In the genomic region with DNA sequence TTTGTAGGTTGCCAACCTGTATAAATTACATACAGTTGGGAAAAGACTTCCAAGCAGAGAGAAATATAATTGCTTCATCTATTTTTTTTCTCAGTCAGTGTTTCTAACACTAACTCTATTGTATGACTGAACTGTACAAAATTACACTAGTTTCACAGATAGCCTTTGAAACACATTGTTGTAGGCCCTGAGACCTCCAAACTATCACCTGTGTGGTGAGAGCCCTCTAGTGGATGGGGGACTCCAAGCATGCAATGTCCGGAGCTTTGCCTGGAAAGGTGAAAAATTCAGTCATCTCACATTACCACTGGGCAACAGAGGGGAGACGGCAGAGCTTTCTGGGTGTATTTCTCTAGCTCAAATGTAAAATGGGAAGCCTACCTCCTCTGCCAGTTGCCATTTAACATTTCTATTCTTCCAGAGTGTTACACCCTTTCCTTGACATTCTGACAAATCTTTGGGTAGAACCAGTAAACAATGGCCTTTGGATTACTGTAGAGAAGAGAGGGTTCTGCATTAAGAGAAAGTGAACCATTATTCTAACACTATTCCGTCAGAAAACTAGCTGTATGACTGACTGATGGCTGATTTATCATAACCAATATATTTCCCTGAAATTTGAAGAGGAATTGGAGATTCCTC, we compare ENCODE assay signal across 8 cellular contexts.
A peak's percentile ranks its signal among the peaks of the same experiment; 100 is the strongest.
DNase-seq lines count a peak whose midpoint lies in the region; ATAC-seq lines count a peak whose summit lies in the region.

No MANE protein-coding gene starts in this region.

- H4K91ac ChIP-seq in neuronal stem cell (ENCODE audit: low read depth, low read length, poor library complexity): no peak overlapping the region

- H3K14ac ChIP-seq in neuronal stem cell (ENCODE audit: low read length): no peak overlapping the region

- DNase-seq in Ammon's horn (ENCODE audit: low spot score) (peak; percentile 38), NCI-H1092 treated with DMSO at 0.1 percent for 48 hours (lab: John Stamatoyannopoulos, UW) (peak; percentile 79), SW 1271 (lab: John Stamatoyannopoulos, UW) (peak; percentile 8 to 25), fibroblast of gingiva (ENCODE audit: low read depth) (peak; percentile 52), neuronal stem cell (ENCODE audit: low spot score) (peak; percentile 3)
- no peak for DNase-seq in activated effector memory CD4-positive, alpha-beta T cell treated with Interleukin-2 at 50 U/mL for 16 hours

- no peak overlapping the region for H3K4me3 ChIP-seq in neuronal stem cell (ENCODE audit: low read length in 2 of 2)

- H3K4me2 ChIP-seq in neuronal stem cell (ENCODE audit: insufficient read depth, low read length, poor library complexity, severe bottlenecking): no peak overlapping the region

- no peaks in the 10 kb centered on the region for H3K27me3 ChIP-seq in neuronal stem cell (ENCODE audit: control insufficient read depth in 3 of 3, insufficient read depth in 3 of 3, low read depth in 1 of 3, low read length in 3 of 3)

- H2BK15ac ChIP-seq in neuronal stem cell (ENCODE audit: low read length): no peak overlapping the region

- no CpG with 5 or more reads among the region's 3 CpGs for WGBS in neuronal stem cell (ENCODE audit: extremely low coverage in 2 of 2, insufficient read length in 2 of 2, insufficient replicate concordance in 1 of 2), 2 donors

- H3K4me1 ChIP-seq in neuronal stem cell (ENCODE audit: control insufficient read depth in 2 of 2, insufficient read depth in 1 of 2, low read depth in 1 of 2, low read length in 2 of 2): no peaks in the 10 kb centered on the region

- no peak overlapping the region for H3K18ac ChIP-seq in neuronal stem cell (ENCODE audit: low read length)

- H3K36me3 ChIP-seq in neuronal stem cell (replicated peaks in 1 of 2; ENCODE audit: control insufficient read depth in 2 of 2, insufficient read depth in 2 of 2, low read length in 2 of 2): no peaks in the 10 kb centered on the region

- H3K9me3 ChIP-seq in neuronal stem cell (replicated peaks in 1 of 2; ENCODE audit: control insufficient read depth in 2 of 2, insufficient read depth in 1 of 2, low read depth in 1 of 2, low read length in 2 of 2): no peaks in the 10 kb centered on the region

- H3K27ac ChIP-seq in neuronal stem cell (replicated peaks; ENCODE audit: low read length): no peak overlapping the region

- H2AK5ac ChIP-seq in neuronal stem cell (ENCODE audit: low read depth, low read length): no peak overlapping the region

- no peaks in the 10 kb centered on the region for H3K79me1 ChIP-seq in neuronal stem cell (ENCODE audit: low read depth, low read length)

- H2BK12ac ChIP-seq in neuronal stem cell (ENCODE audit: low read length): no peak overlapping the region

- no peak overlapping the region for H3K4ac ChIP-seq in neuronal stem cell (ENCODE audit: low read length)

- H3K9ac ChIP-seq in neuronal stem cell (ENCODE audit: low read depth, low read length, poor library complexity): no peak overlapping the region

- H4K8ac ChIP-seq in neuronal stem cell (ENCODE audit: low read depth, low read length): no peak overlapping the region

- no peak overlapping the region for H2BK120ac ChIP-seq in neuronal stem cell (ENCODE audit: low read depth, low read length)

- ATAC-seq in GM18517 (IDR thresholded peaks at IDR 0.05; ENCODE audit: unreplicated experiment) (peak; percentile 80), HG02870 (IDR thresholded peaks at IDR 0.05; ENCODE audit: unreplicated experiment) (peak; percentile 88)

- no peak overlapping the region for H2AFZ ChIP-seq in neuronal stem cell (ENCODE audit: low read length)

- H2BK5ac ChIP-seq in neuronal stem cell (ENCODE audit: low read length): no peak overlapping the region

- H3K23ac ChIP-seq in neuronal stem cell (ENCODE audit: low read depth, low read length, poor library complexity): no peak overlapping the region
